In the genomic region with DNA sequence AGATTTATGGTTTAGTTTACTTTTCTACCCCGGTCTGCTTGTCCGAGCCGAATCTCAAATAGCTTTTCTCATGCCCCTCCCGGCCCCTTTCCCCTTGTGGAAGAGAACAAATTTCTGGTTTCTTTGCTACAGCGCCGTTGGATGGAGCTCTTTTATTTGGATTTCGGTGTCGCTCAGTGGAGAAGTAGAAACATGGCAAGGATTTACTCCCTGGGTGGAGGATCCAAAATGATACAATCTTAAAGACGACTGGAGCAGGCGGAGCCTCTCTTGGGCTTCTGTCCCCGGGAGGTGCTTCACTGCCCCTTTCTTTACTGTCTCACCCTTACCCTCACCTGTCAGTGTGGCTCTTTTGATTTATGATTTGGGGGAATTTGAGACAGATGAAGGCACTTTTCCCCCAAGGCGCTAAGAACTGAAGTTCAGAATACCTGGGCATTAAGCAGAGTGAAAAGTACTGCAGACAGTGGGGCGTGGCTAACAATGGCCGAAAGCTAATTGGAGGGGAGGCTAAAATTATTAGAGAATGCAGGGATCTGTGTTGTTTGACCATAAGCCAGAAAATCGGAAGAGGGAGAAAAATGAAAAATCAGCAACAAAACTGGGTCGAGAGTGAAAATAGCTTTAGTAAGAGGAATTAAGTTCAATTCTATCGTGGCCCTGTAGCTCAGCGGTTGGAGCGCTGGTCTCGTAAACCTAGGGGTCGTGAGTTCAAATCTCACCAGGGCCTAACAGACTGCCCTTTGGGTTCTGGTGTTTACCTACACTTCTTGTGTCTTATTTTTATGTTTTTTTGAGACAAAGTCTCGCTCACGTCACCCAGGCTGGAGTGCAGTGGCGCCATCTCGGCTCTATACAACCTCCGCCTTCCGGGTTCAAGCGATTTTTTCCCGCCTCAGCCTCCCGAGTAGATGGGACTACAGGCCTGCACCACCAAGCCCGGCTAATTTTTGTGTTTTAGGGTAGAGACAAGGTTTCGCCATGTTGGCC, we compare ENCODE assay signal across 8 cellular contexts.
DNase-seq lines count a peak whose midpoint lies in the region; ATAC-seq and TF ChIP-seq lines count a peak whose summit lies in the region.

No MANE protein-coding gene starts in this region.

- H3K27me3 Mint-ChIP-seq in nephron progenitor cell (ENCODE audit: low read depth, poor library complexity): peaks cover 49% of the 10 kb centered on the region

- H3K4me3 Mint-ChIP-seq in nephron progenitor cell: peak overlapping the region; percentile 93

- H3K36me3 ChIP-seq in GM06990 (ENCODE audit: control insufficient read depth, insufficient read depth, low read length) (no peaks in the 10 kb centered on the region), Peyer's patch (no peaks in the 10 kb centered on the region)

- TF ChIP-seq CTCF in GM06990 (IDR thresholded peaks at IDR 0.05; ENCODE audit: insufficient read depth, low read length, poor library complexity, severe bottlenecking) (no peak), nephron progenitor cell (IDR thresholded peaks at IDR 0.05) (no peak), Peyer's patch (IDR thresholded peaks at IDR 0.05) (no peak)

- no peaks in the 10 kb centered on the region for H3K9me3 ChIP-seq in Peyer's patch

- H3K4me3 ChIP-seq in GM06990 (replicated peaks; ENCODE audit: low read depth, low read length) (peak overlapping the region; percentile 59), Peyer's patch (peak overlapping the region in 2 of 4 donors; percentile 0 to 35)

- no peaks in the 10 kb centered on the region for H3K9me3 Mint-ChIP-seq in nephron progenitor cell

- ATAC-seq in HG03378 (IDR thresholded peaks at IDR 0.05; ENCODE audit: unreplicated experiment): no peak
- ATAC-seq in HG03460 (IDR thresholded peaks at IDR 0.05; ENCODE audit: unreplicated experiment): no peak

- no peak overlapping the region for H3K27ac ChIP-seq in Peyer's patch

- H3K4me1 Mint-ChIP-seq in nephron progenitor cell: peaks cover 27% of the 10 kb centered on the region

- DNase-seq in GM06990 (ENCODE audit: extremely low read depth, insufficient read length) (no peak), NCI-H1105 treated with DMSO at 0.1 percent for 48 hours (lab: John Stamatoyannopoulos, UW) (peak; percentile 51), cerebellar cortex (ENCODE audit: low spot score) (peak; percentile 61), nephron progenitor cell (peak; percentile 36), Peyer's patch (no peak)
- DNase-seq in stimulated activated naive CD4-positive, alpha-beta T cell treated with Interleukin-2 at 50 U/mL for 16 hours (lab: John Stamatoyannopoulos, UW): no peak

- no peaks in the 10 kb centered on the region for H3K36me3 Mint-ChIP-seq in nephron progenitor cell (ENCODE audit: low read depth)

- peak overlapping the region; percentile 88 for H3K27ac Mint-ChIP-seq in nephron progenitor cell

- no peaks in the 10 kb centered on the region for H3K27me3 ChIP-seq in GM06990 (replicated peaks; ENCODE audit: control insufficient read depth, insufficient read depth, low read length)
- no peaks in the 10 kb centered on the region for H3K27me3 ChIP-seq in Peyer's patch

- peaks cover 0 to 11% (median 0%) of the 10 kb centered on the region in 4 donors for H3K4me1 ChIP-seq in Peyer's patch

- no peak for TF ChIP-seq POLR2A in Peyer's patch (IDR thresholded peaks at IDR 0.05)

Comparison
In these comparisons a context has a peak if more than half of its experiments do, and no peak if none do; other contexts are left out.
1. DNase-seq: peak in NCI-H1105 treated with DMSO at 0.1 percent for 48 hours (single experiment), cerebellar cortex (single experiment) and nephron progenitor cell (single experiment); none in GM06990 (single experiment), stimulated activated naive CD4-positive, alpha-beta T cell treated with Interleukin-2 at 50 U/mL for 16 hours (single experiment) and Peyer's patch (0 of 3).